In the genomic region with DNA sequence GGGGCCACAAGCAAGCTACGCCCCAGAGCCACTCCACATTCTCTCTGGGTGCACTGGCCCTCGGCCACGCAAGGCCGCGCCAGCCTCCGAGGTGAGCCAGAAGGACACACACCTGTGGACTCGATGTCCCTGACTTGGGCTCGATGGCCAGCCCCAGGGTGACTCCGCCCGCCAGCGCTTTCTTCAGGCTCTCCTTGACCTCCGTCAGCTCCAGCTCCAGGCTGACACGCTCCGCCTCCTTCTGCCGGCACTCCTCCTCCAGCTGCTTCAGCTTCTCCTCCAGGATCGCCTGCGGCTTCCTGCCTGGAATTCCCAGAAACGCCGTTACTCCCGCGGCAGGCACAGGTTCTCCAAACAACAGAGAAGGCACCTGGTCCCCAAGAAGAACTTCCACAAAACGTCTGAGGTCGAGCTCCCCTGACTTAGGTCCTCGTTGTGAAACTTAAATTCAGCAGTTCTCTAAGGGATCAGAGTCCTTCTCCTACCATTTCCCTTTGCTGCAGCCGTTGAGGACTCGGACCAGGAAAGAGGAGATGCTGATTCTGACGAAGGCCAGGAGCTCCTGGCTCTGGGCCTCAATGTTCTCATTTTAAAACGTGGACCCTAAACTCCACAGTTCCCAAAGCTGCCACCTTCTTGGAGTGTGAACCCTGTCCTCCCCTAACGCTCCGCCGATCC, we compare ENCODE assay signal across 15 cellular contexts.
A peak's percentile ranks its signal among the peaks of the same experiment; 100 is the strongest.
DNase-seq lines count a peak whose midpoint lies in the region; ATAC-seq, FAIRE-seq and TF ChIP-seq lines count a peak whose summit lies in the region.
"Had no signal": no experiment of that assay in that cellular context is flagged by ENCODE, and none has a peak within 500 bp of the region (broad histone marks: within the 10 kb centered on the region; RNA-seq: fewer than 3 reads in every experiment).

No MANE protein-coding gene starts in this region.

- no peak for ATAC-seq in T-helper 17 cell
- ATAC-seq: effector memory CD8-positive, alpha-beta T cell had no signal

- H4K91ac ChIP-seq in neuronal stem cell (ENCODE audit: low read depth, low read length, poor library complexity): no peak overlapping the region

- H3K4me1 Mint-ChIP-seq in T-helper 17 cell: peaks cover 23% of the 10 kb centered on the region

- no peak overlapping the region for H4K8ac ChIP-seq in neuronal stem cell (ENCODE audit: low read depth, low read length)

- no peak overlapping the region for H3K4ac ChIP-seq in neuronal stem cell (ENCODE audit: low read length)

- no peak overlapping the region for H3K14ac ChIP-seq in neuronal stem cell (ENCODE audit: low read length)

- H3K27ac ChIP-seq in AG04450 (ENCODE audit: low read depth, low read length): peak overlapping the region; percentile 39
- no peak overlapping the region for H3K27ac ChIP-seq in right atrium auricular region
- H3K27ac ChIP-seq in neuronal stem cell (replicated peaks; ENCODE audit: low read length): no peak overlapping the region
- H3K27ac ChIP-seq: SJSA1, VCaP had no signal

- H3K9ac ChIP-seq in neuronal stem cell (ENCODE audit: low read depth, low read length, poor library complexity): no peak overlapping the region

- H3K4me1 ChIP-seq in right atrium auricular region: peaks cover 0 to 25% of the 10 kb centered on the region in 2 donors
- H3K4me1 ChIP-seq in neuronal stem cell (ENCODE audit: control insufficient read depth in 2 of 2, insufficient read depth in 1 of 2, low read depth in 1 of 2, low read length in 2 of 2): peaks cover 18 to 21% of the 10 kb centered on the region in 2 donors
- H3K4me1 ChIP-seq: SJSA1 had no signal

- H3K27me3 ChIP-seq in AG04450 (ENCODE audit: control insufficient read depth, insufficient read depth, low read length): no peaks in the 10 kb centered on the region
- no peaks in the 10 kb centered on the region for H3K27me3 ChIP-seq in right atrium auricular region
- no peaks in the 10 kb centered on the region for H3K27me3 ChIP-seq in neuronal stem cell (ENCODE audit: control insufficient read depth in 3 of 3, insufficient read depth in 3 of 3, low read depth in 1 of 3, low read length in 3 of 3)
- H3K27me3 ChIP-seq: SJSA1 had no signal

- DNase-seq in AG04450 (ENCODE audit: low read depth, low spot score) (no peak), T-helper 17 cell (no peak), right atrium auricular region (ENCODE audit: low spot score) (peak; percentile 72), neuronal stem cell (ENCODE audit: low spot score) (no peak), urothelium cell line (ENCODE audit: low spot score) (no peak), NCI-H1694 (lab: John Stamatoyannopoulos, UW) (no peak), NCI-H524 treated with DMSO at 0.1 percent for 48 hours (lab: John Stamatoyannopoulos, UW) (no peak)
- DNase-seq in stimulated activated CD4-positive, alpha-beta T cell treated with anti-CD3 and anti-CD28 coated beads, Interleukin-15, amount 100 ng/mL, for 24 hours: no peak
- DNase-seq: DMS153; effector memory CD8-positive, alpha-beta T cell; NCI-H510A treated with DMSO at 0.1 percent for 48 hours; stimulated activated CD4-positive, alpha-beta T cell treated with anti-CD3 and anti-CD28 coated beads, Interleukin-12 subunit alpha, Interleukin-12 subunit beta, amount 100 ng/mL, for 4 hours had no signal

- H3K4me2 ChIP-seq in neuronal stem cell (ENCODE audit: insufficient read depth, low read length, poor library complexity, severe bottlenecking): no peak overlapping the region

- no peaks in the 10 kb centered on the region for H3K27me3 Mint-ChIP-seq in T-helper 17 cell
- H3K27me3 Mint-ChIP-seq: effector memory CD8-positive, alpha-beta T cell had no signal

- H3K36me3 Mint-ChIP-seq in T-helper 17 cell (ENCODE audit: low read depth): peaks cover 13% of the 10 kb centered on the region

- TF ChIP-seq CTCF in AG04450 (IDR thresholded peaks at IDR 0.05; ENCODE audit: low read depth, low read length) (no peak), right atrium auricular region (IDR thresholded peaks at IDR 0.05) (no peak)

- H3K36me3 ChIP-seq in right atrium auricular region: peaks cover 66% of the 10 kb centered on the region
- H3K36me3 ChIP-seq in neuronal stem cell (replicated peaks in 1 of 2; ENCODE audit: control insufficient read depth in 2 of 2, insufficient read depth in 2 of 2, low read length in 2 of 2): peaks cover 12 to 33% of the 10 kb centered on the region in 2 donors

- CTCF ChIA-PET in AG04450 (lab: Charles Lee): interaction anchor here (1.1 to 1.8 kb wide), 2 partner anchors 11 to 31 kb away, joined by 4 to 5 read pairs; no protein-coding TSS in a partner anchor

- H3K23ac ChIP-seq in neuronal stem cell (ENCODE audit: low read depth, low read length, poor library complexity): no peak overlapping the region

- no peak overlapping the region for H2AK5ac ChIP-seq in neuronal stem cell (ENCODE audit: low read depth, low read length)

- no peak for FAIRE-seq in urothelium cell line (lab: Jason Lieb, UNC)
- FAIRE-seq: HTR-8/SVneo had no signal

- H3K9me3 ChIP-seq in AG04450 (ENCODE audit: control insufficient read depth, insufficient read depth, low read length): no peaks in the 10 kb centered on the region
- no peaks in the 10 kb centered on the region for H3K9me3 ChIP-seq in T-helper 17 cell (ENCODE audit: control insufficient read depth, low read length, poor library complexity, severe bottlenecking)
- no peaks in the 10 kb centered on the region for H3K9me3 ChIP-seq in right atrium auricular region
- H3K9me3 ChIP-seq in neuronal stem cell (replicated peaks in 1 of 2; ENCODE audit: control insufficient read depth in 2 of 2, insufficient read depth in 1 of 2, low read depth in 1 of 2, low read length in 2 of 2): no peaks in the 10 kb centered on the region
- H3K9me3 ChIP-seq: SJSA1 had no signal

- H3K4me3 Mint-ChIP-seq in T-helper 17 cell: no peak overlapping the region
- H3K4me3 Mint-ChIP-seq: effector memory CD8-positive, alpha-beta T cell had no signal

- no CpG with 5 or more reads among the region's 31 CpGs for WGBS in neuronal stem cell (ENCODE audit: extremely low coverage in 2 of 2, insufficient read length in 2 of 2, insufficient replicate concordance in 1 of 2), 2 donors

- no peak overlapping the region for H2BK12ac ChIP-seq in neuronal stem cell (ENCODE audit: low read length)

- H2BK120ac ChIP-seq in neuronal stem cell (ENCODE audit: low read depth, low read length): no peak overlapping the region

- H2AFZ ChIP-seq in neuronal stem cell (ENCODE audit: low read length): no peak overlapping the region

- no peak overlapping the region for H3K4me3 ChIP-seq in AG04450 (ENCODE audit: low read depth, low read length)
- H3K4me3 ChIP-seq in right atrium auricular region: no peak overlapping the region
- H3K4me3 ChIP-seq in neuronal stem cell (ENCODE audit: low read length in 2 of 2): no peak overlapping the region
- H3K4me3 ChIP-seq: SJSA1 had no signal

- POLR2A ChIA-PET in AG04450 (lab: Yijun Ruan, JAX): interaction anchor here (0.6 kb wide), 1 partner anchor 175 kb away, joined by 5 read pairs; no protein-coding TSS in a partner anchor

- H3K27ac Mint-ChIP-seq in T-helper 17 cell: peak overlapping the region; percentile 87

- peaks cover 3% of the 10 kb centered on the region for H3K79me1 ChIP-seq in neuronal stem cell (ENCODE audit: low read depth, low read length)

- H2BK15ac ChIP-seq in neuronal stem cell (ENCODE audit: low read length): no peak overlapping the region

- peak overlapping the region; percentile 19 for H3K18ac ChIP-seq in neuronal stem cell (ENCODE audit: low read length)

- H2BK5ac ChIP-seq in neuronal stem cell (ENCODE audit: low read length): no peak overlapping the region
